Comparison of ENCODE assay signal across 32 cellular contexts in genomic region chrX:119101168-119101567, GRCh38. TPM values are rescaled to one million over a fixed set of nuclear protein-coding genes. Genes with fewer than 3 reads are reported as not detected.
"Had no signal": no experiment of that assay in that cellular context is flagged by ENCODE, and none has a peak within 500 bp of the region (broad histone marks: within the 10 kb centered on the region; RNA-seq: fewer than 3 reads in every experiment).

No MANE protein-coding gene starts in this region.

- H3K4me1 ChIP-seq: esophagus muscularis mucosa, foreskin keratinocyte, gastrocnemius medialis, heart left ventricle had no signal

- H3K4me1 Mint-ChIP-seq: activated naive CD4-positive, alpha-beta T cell treated with anti-CD3 and anti-CD28 coated beads, Interleukin-2, amount 50 U/mL, for 24 hours; activated naive CD8-positive, alpha-beta T cell treated with anti-CD3 and anti-CD28 coated beads, Interleukin-2, amount 10 ng/mL, durations not matched to agents 7 days and 5 days; central memory CD8-positive, alpha-beta T cell had no signal

- H3K9me3 Mint-ChIP-seq: activated naive CD4-positive, alpha-beta T cell treated with anti-CD3 and anti-CD28 coated beads, Interleukin-2, amount 50 U/mL, for 24 hours; activated naive CD8-positive, alpha-beta T cell treated with anti-CD3 and anti-CD28 coated beads, Interleukin-2, amount 10 ng/mL, durations not matched to agents 7 days and 5 days; activated T-cell treated with anti-CD3 and anti-CD28 coated beads, Interleukin-2, amount 50 U/mL, for 4 hours; activated T-helper 1 cell treated with anti-CD3 and anti-CD28 coated beads, Interleukin-12 subunit alpha, Interleukin-12 subunit beta, Interleukin-2, Interleukin-4 antibody, amounts not matched to agents 30 ng/mL and 10 ng/mL and 1 ng/mL, durations not matched to agents 14 hours and 24 hours and 36 hours; activated T-helper 2 cell treated with anti-CD3 and anti-CD28 coated beads, Interferon-gamma antibody, Interleukin-2, Interleukin-4, amounts not matched to agents 10 μg/mL and 5 μg/mL and 100 μg/mL, durations not matched to agents 14 hours and 24 hours and 36 hours; central memory CD8-positive, alpha-beta T cell; dendritic cell treated with granulocyte-macrophage colony-stimulating factor and Interleukin-4, amounts not matched to agents 40 ng/mL and 50 ng/mL, for 4 days; effector memory CD8-positive, alpha-beta T cell had no signal

- H3K9me3 ChIP-seq: esophagus muscularis mucosa, gastrocnemius medialis, heart left ventricle had no signal

- H3K27me3 ChIP-seq: brain microvascular endothelial cell, foreskin keratinocyte, gastrocnemius medialis had no signal

- H3K27ac Mint-ChIP-seq: activated naive CD4-positive, alpha-beta T cell treated with anti-CD3 and anti-CD28 coated beads, Interleukin-2, amount 50 U/mL, for 24 hours; activated naive CD8-positive, alpha-beta T cell treated with anti-CD3 and anti-CD28 coated beads, Interleukin-2, amount 10 ng/mL, durations not matched to agents 7 days and 5 days; activated T-helper 1 cell treated with anti-CD3 and anti-CD28 coated beads, Interleukin-12 subunit alpha, Interleukin-12 subunit beta, Interleukin-2, Interleukin-4 antibody, amounts not matched to agents 30 ng/mL and 10 ng/mL and 1 ng/mL, durations not matched to agents 14 hours and 24 hours and 36 hours; activated T-helper 2 cell treated with anti-CD3 and anti-CD28 coated beads, Interferon-gamma antibody, Interleukin-2, Interleukin-4, amounts not matched to agents 10 μg/mL and 5 μg/mL and 100 μg/mL, durations not matched to agents 14 hours and 24 hours and 36 hours; dendritic cell treated with granulocyte-macrophage colony-stimulating factor and Interleukin-4, amounts not matched to agents 40 ng/mL and 50 ng/mL, for 4 days; effector memory CD8-positive, alpha-beta T cell had no signal

- H3K27me3 Mint-ChIP-seq: activated naive CD4-positive, alpha-beta T cell treated with anti-CD3 and anti-CD28 coated beads, Interleukin-2, amount 50 U/mL, for 24 hours; activated naive CD8-positive, alpha-beta T cell treated with anti-CD3 and anti-CD28 coated beads, Interleukin-2, amount 10 ng/mL, durations not matched to agents 7 days and 5 days had no signal

- DNase-seq: activated CD4-positive, alpha-beta T cell treated with anti-CD3 and anti-CD28 coated beads for 48 hours; activated CD4-positive, alpha-beta T cell treated with anti-CD3 and anti-CD28 coated beads, Interleukin-2, amount 50 U/mL, for 1 hour; activated CD4-positive, alpha-beta T cell treated with anti-CD3 and anti-CD28 coated beads, Interleukin-2, amount 50 U/mL, for 48 hours; activated CD4-positive, CD25-positive, alpha-beta regulatory T cell; activated CD4-positive, CD25-positive, alpha-beta regulatory T cell treated with anti-CD3 and anti-CD28 coated beads, Interleukin-2, amount 50 U/mL, for 72 hours; activated CD8-positive, alpha-beta memory T cell treated with anti-CD3 and anti-CD28 coated beads, Interleukin-2, amount 50 U/mL, for 48 hours; activated effector memory CD4-positive, alpha-beta T cell treated with anti-CD3 and anti-CD28 coated beads, Interleukin-2, amount 50 U/mL, for 16 hours; activated naive CD8-positive, alpha-beta T cell treated with anti-CD3 and anti-CD28 coated beads, Interleukin-2, amount 10 ng/mL, durations not matched to agents 7 days and 5 days; activated T-cell treated with anti-CD3 and anti-CD28 coated beads for 4 hours; activated T-cell treated with anti-CD3 and anti-CD28 coated beads, Interleukin-2, amount 50 U/mL, for 4 hours; anterior cingulate cortex; brain microvascular endothelial cell; dorsolateral prefrontal cortex; effector memory CD8-positive, alpha-beta T cell; erythroblast; foreskin keratinocyte; gastrocnemius medialis; glutamatergic neuron; heart left ventricle; T-helper 2 cell had no signal

- H3K4me3 Mint-ChIP-seq: activated naive CD4-positive, alpha-beta T cell treated with anti-CD3 and anti-CD28 coated beads, Interleukin-2, amount 50 U/mL, for 24 hours; activated naive CD8-positive, alpha-beta T cell treated with anti-CD3 and anti-CD28 coated beads, Interleukin-2, amount 10 ng/mL, durations not matched to agents 7 days and 5 days; activated T-cell treated with anti-CD3 and anti-CD28 coated beads, Interleukin-2, amount 50 U/mL, for 4 hours; activated T-helper 1 cell treated with anti-CD3 and anti-CD28 coated beads, Interleukin-12 subunit alpha, Interleukin-12 subunit beta, Interleukin-2, Interleukin-4 antibody, amounts not matched to agents 30 ng/mL and 10 ng/mL and 1 ng/mL, durations not matched to agents 14 hours and 24 hours and 36 hours; central memory CD8-positive, alpha-beta T cell; dendritic cell treated with granulocyte-macrophage colony-stimulating factor and Interleukin-4, amounts not matched to agents 40 ng/mL and 50 ng/mL, for 4 days; effector memory CD8-positive, alpha-beta T cell had no signal

- H3K27ac ChIP-seq: brain microvascular endothelial cell, coronary artery, dorsolateral prefrontal cortex, esophagus muscularis mucosa, foreskin keratinocyte, gastrocnemius medialis, heart left ventricle had no signal

- H3K4me3 ChIP-seq: coronary artery, dorsolateral prefrontal cortex, esophagus muscularis mucosa, gastrocnemius medialis, heart left ventricle had no signal

- ATAC-seq: activated T-cell treated with anti-CD3 and anti-CD28 coated beads, Interleukin-2, amount 50 U/mL, for 4 hours; effector memory CD8-positive, alpha-beta T cell; foreskin keratinocyte; gastrocnemius medialis; heart left ventricle had no signal

- H3K36me3 ChIP-seq: brain microvascular endothelial cell, esophagus muscularis mucosa, gastrocnemius medialis, heart left ventricle had no signal

- H3K36me3 Mint-ChIP-seq: activated naive CD4-positive, alpha-beta T cell treated with anti-CD3 and anti-CD28 coated beads, Interleukin-2, amount 50 U/mL, for 24 hours; activated naive CD8-positive, alpha-beta T cell treated with anti-CD3 and anti-CD28 coated beads, Interleukin-2, amount 10 ng/mL, durations not matched to agents 7 days and 5 days had no signal

RNA-seq across cellular contexts. Expression of gene KIAA1210, which starts 26.4 kb away (rescaled TPM):
- total RNA-seq: activated naive CD8-positive, alpha-beta T cell treated with anti-CD3 and anti-CD28 coated beads, Interleukin-2, amount 10 ng/mL, durations not matched to agents 7 days and 5 days; activated T-cell treated with anti-CD3 and anti-CD28 coated beads, Interleukin-2, amount 50 U/mL, for 4 hours; activated T-helper 1 cell treated with anti-CD3 and anti-CD28 coated beads, Interleukin-12 subunit alpha, Interleukin-12 subunit beta, Interleukin-2, Interleukin-4 antibody, amounts not matched to agents 30 ng/mL and 10 ng/mL and 1 ng/mL, durations not matched to agents 14 hours and 24 hours and 36 hours; activated T-helper 2 cell treated with anti-CD3 and anti-CD28 coated beads, Interferon-gamma antibody, Interleukin-2, Interleukin-4, amounts not matched to agents 10 μg/mL and 5 μg/mL and 100 μg/mL, durations not matched to agents 14 hours and 24 hours and 36 hours; astrocyte; bronchial epithelial cell; esophagus muscularis mucosa; foreskin keratinocyte; gastrocnemius medialis; T-helper 1 cell treated with Interleukin-12 subunit alpha and Interleukin-12 subunit beta and Interleukin-4 antibody, amounts not matched to agents 30 ng/mL and 1 ng/mL, for 36 hours had no signal

RNA-seq across cellular contexts. Expression of gene CT47C1, which starts 28.4 kb away (rescaled TPM):
- total RNA-seq: activated naive CD8-positive, alpha-beta T cell treated with anti-CD3 and anti-CD28 coated beads, Interleukin-2, amount 10 ng/mL, durations not matched to agents 7 days and 5 days; activated T-cell treated with anti-CD3 and anti-CD28 coated beads, Interleukin-2, amount 50 U/mL, for 4 hours; activated T-helper 1 cell treated with anti-CD3 and anti-CD28 coated beads, Interleukin-12 subunit alpha, Interleukin-12 subunit beta, Interleukin-2, Interleukin-4 antibody, amounts not matched to agents 30 ng/mL and 10 ng/mL and 1 ng/mL, durations not matched to agents 14 hours and 24 hours and 36 hours; activated T-helper 2 cell treated with anti-CD3 and anti-CD28 coated beads, Interferon-gamma antibody, Interleukin-2, Interleukin-4, amounts not matched to agents 10 μg/mL and 5 μg/mL and 100 μg/mL, durations not matched to agents 14 hours and 24 hours and 36 hours; astrocyte; bronchial epithelial cell; cardiac septum; cerebellum; dorsolateral prefrontal cortex; esophagus muscularis mucosa; foreskin keratinocyte; gastrocnemius medialis; heart left ventricle; T-helper 1 cell treated with Interleukin-12 subunit alpha and Interleukin-12 subunit beta and Interleukin-4 antibody, amounts not matched to agents 30 ng/mL and 1 ng/mL, for 36 hours had no signal
